Comparison of ENCODE assay signal across 18 cellular contexts in the genomic region with DNA sequence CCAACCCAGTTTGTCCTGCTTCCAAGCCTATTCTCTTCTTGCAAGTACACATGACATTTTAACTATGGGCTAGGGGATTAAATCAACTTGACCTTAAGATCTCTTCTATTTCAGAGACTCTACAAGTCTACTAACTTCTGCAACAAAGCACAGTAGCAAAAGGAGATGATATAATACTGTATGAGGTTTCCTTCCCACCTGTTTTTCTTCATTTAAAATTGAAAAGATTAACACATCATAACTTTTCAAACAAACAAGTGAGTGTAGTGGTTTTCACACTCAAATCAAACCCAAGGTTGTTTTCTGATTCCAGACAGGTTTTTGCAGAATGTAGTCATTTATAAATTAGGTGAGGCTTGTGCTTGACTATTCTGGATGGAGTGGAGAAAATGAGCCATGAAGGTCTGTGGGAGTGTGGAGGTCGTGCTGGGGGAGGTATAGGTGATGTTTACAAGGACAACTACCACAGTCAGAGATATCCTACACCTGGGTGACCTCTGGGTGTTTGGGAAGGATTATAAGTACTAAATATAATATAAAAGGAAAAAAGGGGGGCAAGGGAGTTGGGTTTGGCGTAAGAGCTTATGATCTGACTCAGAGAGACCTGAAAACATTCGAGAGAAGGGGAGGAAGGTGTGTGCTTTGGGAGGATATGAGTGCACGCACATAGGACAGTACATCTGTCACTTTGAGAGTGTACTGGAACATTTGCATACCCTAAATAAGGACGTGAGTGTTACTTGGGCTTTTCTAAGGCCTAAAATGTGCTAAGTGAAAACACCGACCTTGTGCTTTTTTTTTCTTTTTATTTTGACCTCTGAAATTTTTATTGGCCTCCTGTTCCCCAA. TPM values are rescaled to one million over a fixed set of nuclear protein-coding genes. Genes with fewer than 3 reads are reported as not detected.
DNase-seq lines count a peak whose midpoint lies in the region; ATAC-seq lines count a peak whose summit lies in the region.
"Had no signal": no experiment of that assay in that cellular context is flagged by ENCODE, and none has a peak within 500 bp of the region (broad histone marks: within the 10 kb centered on the region; RNA-seq: fewer than 3 reads in every experiment).

No MANE protein-coding gene starts in this region.

- peaks cover 52% of the 10 kb centered on the region for H3K4me1 Mint-ChIP-seq in activated T-helper 2 cell treated with anti-CD3 and anti-CD28 coated beads, Interferon-gamma antibody, Interleukin-2, Interleukin-4, amounts not matched to agents 10 μg/mL and 5 μg/mL and 100 μg/mL, durations not matched to agents 14 hours and 24 hours and 36 hours (ENCODE audit: low read depth)

- H3K4me3 Mint-ChIP-seq in activated T-helper 2 cell treated with anti-CD3 and anti-CD28 coated beads, Interferon-gamma antibody, Interleukin-2, Interleukin-4, amounts not matched to agents 10 μg/mL and 5 μg/mL and 100 μg/mL, durations not matched to agents 14 hours and 24 hours and 36 hours (ENCODE audit: low read depth), result no peak overlapping the region

- intact Hi-C loops in activated T-helper 2 cell treated with anti-CD3 and anti-CD28 coated beads, Interferon-gamma antibody, Interleukin-2, Interleukin-4, amounts not matched to agents 10 μg/mL and 5 μg/mL and 100 μg/mL, durations not matched to agents 14 hours and 24 hours and 36 hours (cut with micrococcal nuclease), result loop anchor here (1.0 to 2.0 kb wide), 6 partner anchors 19 to 53 kb away; no protein-coding TSS in a partner anchor
- intact Hi-C loops in posterior cingulate gyrus (cut with DNase I), result no loop called here

- H3K27ac Mint-ChIP-seq in activated T-helper 2 cell treated with anti-CD3 and anti-CD28 coated beads, Interferon-gamma antibody, Interleukin-2, Interleukin-4, amounts not matched to agents 10 μg/mL and 5 μg/mL and 100 μg/mL, durations not matched to agents 14 hours and 24 hours and 36 hours, result peak overlapping the region; percentile 86

- H3K36me3 Mint-ChIP-seq in activated T-helper 2 cell treated with anti-CD3 and anti-CD28 coated beads, Interferon-gamma antibody, Interleukin-2, Interleukin-4, amounts not matched to agents 10 μg/mL and 5 μg/mL and 100 μg/mL, durations not matched to agents 14 hours and 24 hours and 36 hours (ENCODE audit: low read depth), result peaks cover 59% of the 10 kb centered on the region

- ATAC-seq in GM18867 (IDR thresholded peaks at IDR 0.05; ENCODE audit: unreplicated experiment) (peak; percentile 92), HG03342 (IDR thresholded peaks at IDR 0.05; ENCODE audit: unreplicated experiment) (peak; percentile 64)

- peaks cover 16% of the 10 kb centered on the region for H3K9me3 Mint-ChIP-seq in activated T-helper 2 cell treated with anti-CD3 and anti-CD28 coated beads, Interferon-gamma antibody, Interleukin-2, Interleukin-4, amounts not matched to agents 10 μg/mL and 5 μg/mL and 100 μg/mL, durations not matched to agents 14 hours and 24 hours and 36 hours

- DNase-seq in activated T-helper 2 cell treated with anti-CD3 and anti-CD28 coated beads, Interferon-gamma antibody, Interleukin-2, Interleukin-4, amounts not matched to agents 10 μg/mL and 5 μg/mL and 100 μg/mL, durations not matched to agents 14 hours and 24 hours and 36 hours (ENCODE audit: low spot score), result no peak
- peak; percentile 40 for DNase-seq in stimulated activated CD4-positive, alpha-beta T cell treated with anti-CD3 and anti-CD28 coated beads, Interleukin-4, amount 100 ng/mL, for 1 hour
- DNase-seq in NCI-H510A treated with DMSO at 0.1 percent for 48 hours (lab: John Stamatoyannopoulos, UW) (no peak), posterior cingulate gyrus (no peak), substantia nigra (lab: John Stamatoyannopoulos, UW) (no peak)
- DNase-seq: adrenal gland, colonic mucosa, IMR-90, midbrain, NCI-H1092 treated with DMSO at 0.1 percent for 48 hours, thyroid gland had no signal

- H3K27ac ChIP-seq in substantia nigra (ENCODE audit: low read depth, low read length, poor library complexity, severe bottlenecking), result no peak overlapping the region
- H3K27ac ChIP-seq: adrenal gland, colonic mucosa, prostate gland, thyroid gland had no signal

- no peaks in the 10 kb centered on the region for H3K27me3 Mint-ChIP-seq in activated T-helper 2 cell treated with anti-CD3 and anti-CD28 coated beads, Interferon-gamma antibody, Interleukin-2, Interleukin-4, amounts not matched to agents 10 μg/mL and 5 μg/mL and 100 μg/mL, durations not matched to agents 14 hours and 24 hours and 36 hours (ENCODE audit: low read depth)

RNA-seq across cellular contexts. Expression of a gene that starts 57.2 kb away (rescaled TPM):
- total RNA-seq in activated T-helper 2 cell treated with anti-CD3 and anti-CD28 coated beads, Interferon-gamma antibody, Interleukin-2, Interleukin-4, amounts not matched to agents 10 μg/mL and 5 μg/mL and 100 μg/mL, durations not matched to agents 14 hours and 24 hours and 36 hours, result 53.6 and 59.3 TPM in 2 replicates
- total RNA-seq: fibroblast of lung, H4, IMR-90, NCI-H460, RPMI7951 had no signal
